ENCODE assay signal across 17 cellular contexts in the genomic region with DNA sequence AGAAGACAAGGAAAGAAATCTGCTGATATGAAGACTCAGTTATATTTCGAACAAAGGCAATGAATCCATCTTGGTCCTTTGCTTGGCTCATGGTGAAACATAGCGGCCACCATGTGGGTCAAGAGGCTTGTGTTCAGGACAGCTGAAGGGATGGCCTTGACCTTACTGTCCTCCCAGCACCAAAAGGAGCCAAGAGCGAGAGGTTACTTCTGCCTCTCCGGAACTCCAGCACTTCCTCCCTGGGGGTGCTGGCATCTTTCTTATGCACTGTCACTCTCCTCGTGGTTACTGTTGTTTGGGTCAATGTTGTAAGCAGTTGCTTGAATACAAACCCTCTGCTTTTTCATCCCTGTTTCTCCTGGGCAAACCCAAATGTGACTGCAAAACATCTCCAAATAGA.
"Had no signal": no experiment of that assay in that cellular context is flagged by ENCODE, and none has a peak within 500 bp of the region (broad histone marks: within the 10 kb centered on the region; RNA-seq: fewer than 3 reads in every experiment).

No MANE protein-coding gene starts in this region.

- H3K27me3 Mint-ChIP-seq: activated naive CD8-positive, alpha-beta T cell treated with anti-CD3 and anti-CD28 coated beads for 36 hours; dendritic cell treated with granulocyte-macrophage colony-stimulating factor and Interleukin-4, amounts not matched to agents 40 ng/mL and 50 ng/mL, for 4 days; stimulated activated naive CD8-positive, alpha-beta T cell treated with anti-CD3 and anti-CD28 coated beads, Interleukin-15, Interleukin-2, amounts not matched to agents 100 ng/mL and 50 ng/mL, for 24 hours had no signal

- H3K4me1 ChIP-seq: foreskin keratinocyte had no signal

- H3K27me3 ChIP-seq: foreskin keratinocyte, neutrophil, testis had no signal

- H3K4me3 Mint-ChIP-seq: activated naive CD8-positive, alpha-beta T cell treated with anti-CD3 and anti-CD28 coated beads for 36 hours; brain; dendritic cell treated with granulocyte-macrophage colony-stimulating factor and Interleukin-4, amounts not matched to agents 40 ng/mL and 50 ng/mL, for 4 days; effector memory CD8-positive, alpha-beta T cell; naive B cell; stimulated activated naive CD8-positive, alpha-beta T cell treated with anti-CD3 and anti-CD28 coated beads, Interleukin-15, Interleukin-2, amounts not matched to agents 100 ng/mL and 50 ng/mL, for 24 hours had no signal

- H3K36me3 Mint-ChIP-seq: brain, naive B cell had no signal

- H3K9me3 ChIP-seq: neutrophil, testis had no signal

- H3K27ac Mint-ChIP-seq: activated naive CD8-positive, alpha-beta T cell treated with anti-CD3 and anti-CD28 coated beads for 36 hours; brain; dendritic cell treated with granulocyte-macrophage colony-stimulating factor and Interleukin-4, amounts not matched to agents 40 ng/mL and 50 ng/mL, for 4 days; effector memory CD8-positive, alpha-beta T cell; naive B cell; stimulated activated naive CD8-positive, alpha-beta T cell treated with anti-CD3 and anti-CD28 coated beads, Interleukin-15, Interleukin-2, amounts not matched to agents 100 ng/mL and 50 ng/mL, for 24 hours had no signal

- H3K27ac ChIP-seq: foreskin keratinocyte, neutrophil, testis had no signal

- H3K36me3 ChIP-seq: neutrophil had no signal

- FAIRE-seq: small intestine had no signal

- H3K4me3 ChIP-seq: testis had no signal

- DNase-seq: activated CD4-positive, alpha-beta T cell treated with anti-CD3 and anti-CD28 coated beads, Interleukin-2, amount 50 U/mL, for 1 hour; activated CD8-positive, alpha-beta memory T cell treated with anti-CD3 and anti-CD28 coated beads for 24 hours; activated gamma-delta T cell treated with Interleukin-2 at 50 U/mL for 16 hours; activated naive CD8-positive, alpha-beta T cell treated with anti-CD3 and anti-CD28 coated beads for 36 hours; effector memory CD8-positive, alpha-beta T cell; foreskin keratinocyte; glutamatergic neuron; midbrain; naive B cell; retina; small intestine; T-helper 9 cell; testis had no signal

- ATAC-seq: effector memory CD8-positive, alpha-beta T cell; foreskin keratinocyte had no signal
